In genomic region chr9:21933865-21934264, GRCh38 we compare ENCODE assay signal across 1 cellular context.
TF ChIP-seq lines count a peak whose summit lies in the region.

No MANE protein-coding gene starts in this region.

TF ChIP-seq in H1, 55 proteins besides CTCF, POLR2A, EP300 and RAD21 (continued from another document):
- no peak for TF ChIP-seq HDAC6 (IDR thresholded peaks at IDR 0.05; ENCODE audit: low read depth, low read length)
- TF ChIP-seq SP4 (IDR thresholded peaks at IDR 0.05; ENCODE audit: low read length), result no peak
- no peak for TF ChIP-seq SAP30 (IDR thresholded peaks at IDR 0.05; ENCODE audit: insufficient read depth, insufficient replicate concordance, low read length)
- no peak for TF ChIP-seq CEBPB (IDR thresholded peaks at IDR 0.05; ENCODE audit: low read depth, low read length)
- TF ChIP-seq SP2 (IDR thresholded peaks at IDR 0.05; ENCODE audit: low read length), result no peak
- no peak for TF ChIP-seq TBP (IDR thresholded peaks at IDR 0.05; ENCODE audit: low read depth, low read length)
- TF ChIP-seq GTF2F1 (IDR thresholded peaks at IDR 0.05; ENCODE audit: borderline replicate concordance, low read depth, low read length), result no peak
- TF ChIP-seq CHD7 (IDR thresholded peaks at IDR 0.05; ENCODE audit: insufficient replicate concordance, low read length), result no peak
- no peak for TF ChIP-seq TAF1 (IDR thresholded peaks at IDR 0.05; ENCODE audit: low read depth, low read length)
- no peak for TF ChIP-seq BCL11A (IDR thresholded peaks at IDR 0.05; ENCODE audit: low read depth in 2 of 2, low read length in 2 of 2)
TF ChIP-seq in H1: peak in this region for 0.
